Comparison of ENCODE assay signal across 22 cellular contexts in genomic region chr16:86825631-86826030, GRCh38.
"Had no signal": no experiment of that assay in that cellular context is flagged by ENCODE, and none has a peak within 500 bp of the region (broad histone marks: within the 10 kb centered on the region; RNA-seq: fewer than 3 reads in every experiment).

No MANE protein-coding gene starts in this region.

- H3K36me3 ChIP-seq: esophagus squamous epithelium, gastroesophageal sphincter, neural progenitor cell, pancreas, tibial nerve, upper lobe of right lung, vagina had no signal

- H3K27me3 ChIP-seq: vagina had no signal

- ATAC-seq: effector memory CD8-positive, alpha-beta T cell; gastroesophageal sphincter; left colon; left ventricle myocardium superior; natural killer cell treated with Interleukin-12 subunit alpha and Interleukin-12 subunit beta and Interleukin-15 and Interleukin-18, amount 100 ng/mL, for 72 hours; pancreas; right cardiac atrium; stimulated activated memory B cell treated with anti-CD40 and anti-IgM and Interleukin-4, amounts not matched to agents 10 μg/mL and 1 μg/mL and 100 μg/mL, for 72 hours; upper lobe of right lung had no signal

- H3K9me3 ChIP-seq: esophagus squamous epithelium, gastroesophageal sphincter, pancreas, tibial nerve, upper lobe of right lung, vagina had no signal

- DNase-seq: effector memory CD8-positive, alpha-beta T cell; esophagus squamous epithelium; foreskin fibroblast; kidney; left colon; left ventricle myocardium superior; midbrain; occipital lobe; pancreas; right cardiac atrium; stimulated activated CD4-positive, alpha-beta T cell treated with anti-CD3 and anti-CD28 coated beads, Interleukin-15, amount 100 ng/mL, for 24 hours; stimulated activated CD4-positive, alpha-beta T cell treated with anti-CD3 and anti-CD28 coated beads, Interleukin-1b, Interleukin-23, amount 100 ng/mL, for 48 hours; stimulated activated CD4-positive, alpha-beta T cell treated with anti-CD3 and anti-CD28 coated beads, Interleukin-4, amount 100 ng/mL, for 24 hours; upper lobe of right lung had no signal

- H3K4me2 ChIP-seq: hepatocyte, neural progenitor cell had no signal

- H3K79me2 ChIP-seq: hepatocyte had no signal

- H3K27ac ChIP-seq: esophagus squamous epithelium, gastroesophageal sphincter, hepatocyte, neural progenitor cell, pancreas, tibial nerve, upper lobe of right lung, vagina had no signal

- H3K4me1 ChIP-seq: esophagus squamous epithelium, gastroesophageal sphincter, pancreas, tibial nerve, upper lobe of right lung had no signal

- FAIRE-seq: kidney, pancreas had no signal

- H2AFZ ChIP-seq: hepatocyte, neural progenitor cell had no signal

- H3K4me3 ChIP-seq: esophagus squamous epithelium, gastroesophageal sphincter, hepatocyte, lung, neural progenitor cell, pancreas, tibial nerve, upper lobe of right lung, vagina had no signal

- H3K9ac ChIP-seq: neural progenitor cell had no signal
